Comparison of ENCODE assay signal across 9 cellular contexts in genomic region chr3:48694610-48695051, GRCh38. TPM values are rescaled to one million over a fixed set of nuclear protein-coding genes. Genes with fewer than 3 reads are reported as not detected.
DNase-seq lines count a peak whose midpoint lies in the region; TF ChIP-seq lines count a peak whose summit lies in the region.
"Had no signal": no experiment of that assay in that cellular context is flagged by ENCODE, and none has a peak within 500 bp of the region (broad histone marks: within the 10 kb centered on the region; RNA-seq: fewer than 3 reads in every experiment).

No MANE protein-coding gene starts in this region.

- peak overlapping the region; percentile 69 to 89 (median 80) for H3K4me3 Mint-ChIP-seq in brain

- H3K4me3 ChIP-seq in spleen = peak overlapping the region in 4 of 8 donors; percentile 12 to 56 (median 22)

- H3K4me1 Mint-ChIP-seq in brain = peaks cover 55% of the 10 kb centered on the region

- H3K27ac ChIP-seq in spleen = peak overlapping the region in 6 of 8 donors; percentile 47 to 74 (median 70)

- no peaks in the 10 kb centered on the region for H3K27me3 Mint-ChIP-seq in brain

- peaks cover 71% of the 10 kb centered on the region for H3K36me3 Mint-ChIP-seq in brain

- no peaks in the 10 kb centered on the region for H3K9me3 Mint-ChIP-seq in brain

- TF ChIP-seq CTCF in brain (conservative IDR thresholded peaks at IDR 0.05) = no peak
- no peak for TF ChIP-seq CTCF in spleen (IDR thresholded peaks at IDR 0.05 in 8 of 11, conservative IDR thresholded peaks at IDR 0.05 in 3 of 11)

- H3K27ac Mint-ChIP-seq in brain = peak overlapping the region; percentile 73 to 99 (median 95)

- intact Hi-C loops in spleen (cut with DNase I; ENCODE audit: low total_unique reads) = no loop called here

- H3K9me3 ChIP-seq in spleen = no peaks in the 10 kb centered on the region

- H3K4me1 ChIP-seq in spleen = peaks cover 0 to 54% (median 13%) of the 10 kb centered on the region in 6 donors

- no peak for TF ChIP-seq POLR2A in spleen (IDR thresholded peaks at IDR 0.05)

- H3K36me3 ChIP-seq in spleen = peaks cover 0 to 92% (median 69%) of the 10 kb centered on the region in 6 donors

- DNase-seq in HS-27A (ENCODE audit: low read depth) = peak; percentile 63
- DNase-seq in inferior parietal cortex (ENCODE audit: extremely low spot score) = peak; percentile 77
- peak; percentile 47 for DNase-seq in spleen
- DNase-seq in NCI-H1930 (lab: John Stamatoyannopoulos, UW) = no peak
- DNase-seq in DMS153 treated with DMSO at 0.1 percent for 48 hours (lab: John Stamatoyannopoulos, UW; ENCODE audit: unreplicated experiment) = no peak
- no peak for DNase-seq in COLO668 (lab: John Stamatoyannopoulos, UW; ENCODE audit: unreplicated experiment)
- DNase-seq in NCI-H2227 treated with DMSO at 0.1 percent for 48 hours (lab: John Stamatoyannopoulos, UW) = no peak
- DNase-seq: KBM-7 had no signal

- 64 to 81% (median 79%) methylated on average over 6 of the region's 6 CpGs for WGBS in spleen, 5 donors

- H3K27me3 ChIP-seq in spleen (replicated peaks in 1 of 7) = no peaks in the 10 kb centered on the region

RNA-seq across cellular contexts. Expression of gene NCKIPSD, which starts 8.9 kb away (rescaled TPM):
- polyA plus RNA-seq in brain (ENCODE audit: insufficient read depth, low read depth, low replicate concordance) = 42.2 TPM
- total RNA-seq in spleen = 10 to 100 TPM; 13.5 to 33.9 (median 19.9) TPM
- 10 to 100 TPM in 1 of 3 donors, 1 to 10 TPM in 2; 5.9 to 10.3 (median 6.3) TPM for polyA plus RNA-seq in spleen

RNA-seq across cellular contexts. Expression of gene IP6K2, which starts 22.4 kb away (rescaled TPM):
- polyA plus RNA-seq in brain (ENCODE audit: insufficient read depth, low read depth, low replicate concordance) (121 TPM), spleen (10 to 100 TPM; 64.8 to 81.5 (median 79.1) TPM)
- total RNA-seq in spleen = 100 to 1,000 TPM in 1 of 7 donors, 10 to 100 TPM in 6; 62.1 to 105 (median 74.8) TPM

RNA-seq across cellular contexts. Expression of gene CELSR3, which starts 31.9 kb away (rescaled TPM):
- polyA plus RNA-seq in brain (ENCODE audit: insufficient read depth, low read depth, low replicate concordance) (23.1 TPM), spleen (1 to 10 TPM in 2 of 3 donors, under 1 TPM in 1; 0.89 to 2.5 (median 2.0) TPM)
- total RNA-seq in spleen = 1 to 10 TPM in 6 of 7 donors, under 1 TPM in 1; 0.56 to 2.7 (median 1.8) TPM

RNA-seq across cellular contexts. Expression of gene SLC26A6, which starts 59.4 kb away (rescaled TPM):
- polyA plus RNA-seq in brain (ENCODE audit: insufficient read depth, low read depth, low replicate concordance) (3.8 TPM), spleen (10 to 100 TPM in 2 of 3 donors, 1 to 10 TPM in 1; 8.5 to 21.6 (median 17.1) TPM)
- total RNA-seq in spleen = 10 to 100 TPM; 18.0 to 59.7 (median 23.1) TPM

Comparison
In these comparisons a context has a peak if more than half of its experiments do, and no peak if none do; other contexts are left out.
1. DNase-seq: peak in HS-27A (single experiment), inferior parietal cortex (single experiment) and spleen (single experiment); none in NCI-H1930 (0 of 2), DMS153 treated with DMSO at 0.1 percent for 48 hours (single experiment), COLO668 (single experiment) and NCI-H2227 treated with DMSO at 0.1 percent for 48 hours (single experiment).